15 cellular contexts compared by ENCODE assay signal in genomic region chr13:33272531-33273124, GRCh38. TPM values are rescaled to one million over a fixed set of nuclear protein-coding genes. Genes with fewer than 3 reads are reported as not detected.
DNase-seq lines count a peak whose midpoint lies in the region; ATAC-seq and TF ChIP-seq lines count a peak whose summit lies in the region.
"Had no signal": no experiment of that assay in that cellular context is flagged by ENCODE, and none has a peak within 500 bp of the region (broad histone marks: within the 10 kb centered on the region; RNA-seq: fewer than 3 reads in every experiment).

No MANE protein-coding gene starts in this region.

- intact Hi-C loops in heart right ventricle (cut with DNase I), result loop anchor here in 1 of 10 donors (10.0 kb wide), 1 partner anchor 148 kb away; no protein-coding TSS in a partner anchor
- intact Hi-C loops in Right ventricle myocardium superior (cut with DNase I), result no loop called here
- intact Hi-C loops in prostate gland (cut with DNase I), result no loop called here

- TF ChIP-seq POLR2A in prostate gland (IDR thresholded peaks at IDR 0.05), result no peak

- H3K4me1 Mint-ChIP-seq in progenitor cell of endocrine pancreas (ENCODE audit: low read depth), result peaks cover 10% of the 10 kb centered on the region
- H3K4me1 Mint-ChIP-seq: naive B cell had no signal

- H3K9me3 ChIP-seq in heart right ventricle, result no peaks in the 10 kb centered on the region
- H3K9me3 ChIP-seq in prostate gland, result no peaks in the 10 kb centered on the region

- no peaks in the 10 kb centered on the region for H3K36me3 Mint-ChIP-seq in progenitor cell of endocrine pancreas (ENCODE audit: insufficient read depth)
- H3K36me3 Mint-ChIP-seq: naive B cell had no signal

- H3K4me1 ChIP-seq in heart right ventricle, result peaks cover 20 to 99% (median 71%) of the 10 kb centered on the region in 9 donors
- H3K4me1 ChIP-seq in prostate gland (replicated peaks), result no peaks in the 10 kb centered on the region

- peaks cover 0 to 10% (median 0%) of the 10 kb centered on the region in 9 donors for H3K36me3 ChIP-seq in heart right ventricle
- no peaks in the 10 kb centered on the region for H3K36me3 ChIP-seq in prostate gland

- no peak overlapping the region for H3K4me3 Mint-ChIP-seq in progenitor cell of endocrine pancreas (ENCODE audit: low read depth)
- H3K4me3 Mint-ChIP-seq: naive B cell had no signal

- no peak overlapping the region for H3K27ac Mint-ChIP-seq in progenitor cell of endocrine pancreas
- H3K27ac Mint-ChIP-seq: naive B cell had no signal

- H3K4me3 ChIP-seq in heart right ventricle, result no peak overlapping the region
- H3K4me3 ChIP-seq in fibroblast of mammary gland (ENCODE audit: control insufficient read depth, low read depth, low read length), result no peak overlapping the region
- no peak overlapping the region for H3K4me3 ChIP-seq in prostate gland
- H3K4me3 ChIP-seq: SK-N-MC, skin epidermis had no signal

- DNase-seq in heart right ventricle (no peak), Right ventricle myocardium superior (no peak), fibroblast of mammary gland (ENCODE audit: low read depth) (peak; percentile 43), myocyte (ENCODE audit: low read depth) (peak; percentile 29), prostate gland (ENCODE audit: low spot score) (no peak), progenitor cell of endocrine pancreas (ENCODE audit: low spot score, unreplicated experiment) (no peak), COR-L47 (lab: John Stamatoyannopoulos, UW) (no peak)
- DNase-seq: activated naive CD4-positive, alpha-beta T cell treated with Interleukin-2 at 50 U/mL for 16 hours; hypothalamus; naive B cell; NCI-H1694; NCI-H748 treated with DMSO at 0.1 percent for 48 hours had no signal

- no peak for ATAC-seq in heart right ventricle
- ATAC-seq in Right ventricle myocardium superior (ENCODE audit: poor library complexity), result no peak
- ATAC-seq in HG02870 (IDR thresholded peaks at IDR 0.05; ENCODE audit: unreplicated experiment), result no peak

- no peaks in the 10 kb centered on the region for H3K27me3 Mint-ChIP-seq in progenitor cell of endocrine pancreas

- H3K9me3 Mint-ChIP-seq in progenitor cell of endocrine pancreas (ENCODE audit: low read depth), result no peaks in the 10 kb centered on the region
- H3K9me3 Mint-ChIP-seq: naive B cell had no signal

- TF ChIP-seq CTCF in heart right ventricle (IDR thresholded peaks at IDR 0.05), result no peak
- TF ChIP-seq CTCF in fibroblast of mammary gland (conservative IDR thresholded peaks at IDR 0.05; ENCODE audit: control insufficient read depth, insufficient read depth, low read depth, low read length), result no peak
- no peak for TF ChIP-seq CTCF in prostate gland (IDR thresholded peaks at IDR 0.05)
- TF ChIP-seq CTCF in progenitor cell of endocrine pancreas (IDR thresholded peaks at IDR 0.05; ENCODE audit: unreplicated experiment), result no peak

- H3K27me3 ChIP-seq in heart right ventricle (no peaks in the 10 kb centered on the region), prostate gland (replicated peaks; ENCODE audit: insufficient read depth) (no peaks in the 10 kb centered on the region)

- H3K27ac ChIP-seq in heart right ventricle, result peak overlapping the region in 8 of 10 donors; percentile 17 to 69 (median 38)
- no peak overlapping the region for H3K27ac ChIP-seq in prostate gland

- 38 to 51% methylated on average over 7 of the region's 7 CpGs for WGBS in heart right ventricle, 2 donors
- 65% methylated on average over 7 of the region's 7 CpGs for WGBS in prostate gland

RNA-seq across cellular contexts. Expression of gene STARD13, which starts 12.9 kb away (rescaled TPM):
- 10 to 100 TPM; 18.2 to 38.3 (median 28.5) TPM for total RNA-seq in heart right ventricle
- polyA plus RNA-seq in heart right ventricle, result 10 to 100 TPM in 1 of 2 donors, 1 to 10 TPM in 1; 7.1 to 15.2 TPM
- total RNA-seq in Right ventricle myocardium superior, result 36.4 TPM
- total RNA-seq in myocyte, result 28.6 and 41.7 TPM in 2 replicates
- polyA plus RNA-seq in myocyte (2012), result 27.1 TPM
- total RNA-seq in prostate gland, result 10 to 100 TPM; 27.4 to 31.1 TPM
- 11.6 and 11.7 TPM in 2 replicates for total RNA-seq in progenitor cell of endocrine pancreas

Comparison
In these comparisons a context has a peak if more than half of its experiments do, and no peak if none do; other contexts are left out.
1. DNase-seq: peak in fibroblast of mammary gland (single experiment) and myocyte (single experiment); none in heart right ventricle (0 of 2), Right ventricle myocardium superior (single experiment), prostate gland (single experiment), progenitor cell of endocrine pancreas (single experiment) and COR-L47 (single experiment).
2. H3K27ac ChIP-seq: peak in heart right ventricle (8 of 10); none in prostate gland (0 of 2).